18 cellular contexts compared by ENCODE assay signal in the genomic region with DNA sequence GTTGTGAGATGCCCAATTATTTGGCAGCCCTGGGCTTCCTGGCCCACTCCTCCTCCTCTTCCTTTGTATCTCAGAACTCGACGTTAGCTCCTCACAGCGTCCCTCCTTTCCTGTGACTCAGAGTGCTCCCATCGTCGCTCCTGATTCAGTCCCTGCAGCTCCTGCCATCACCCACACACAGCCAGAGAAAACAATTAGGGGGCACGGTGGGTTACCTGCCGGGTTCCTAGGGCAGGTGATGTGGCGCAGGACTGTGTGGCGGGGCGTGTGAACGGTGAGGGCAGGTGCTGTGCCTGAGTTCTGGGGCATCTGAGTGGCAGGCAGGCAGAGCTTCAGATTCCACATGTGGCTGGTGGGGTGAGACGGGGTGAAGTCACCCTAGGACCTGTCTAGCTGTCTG. TPM values are rescaled to one million over a fixed set of nuclear protein-coding genes. Genes with fewer than 3 reads are reported as not detected.
DNase-seq lines count a peak whose midpoint lies in the region; ATAC-seq, FAIRE-seq and TF ChIP-seq lines count a peak whose summit lies in the region.
"Had no signal": no experiment of that assay in that cellular context is flagged by ENCODE, and none has a peak within 500 bp of the region (broad histone marks: within the 10 kb centered on the region; RNA-seq: fewer than 3 reads in every experiment).

No MANE protein-coding gene starts in this region.

- TF ChIP-seq POLR2A in breast epithelium (IDR thresholded peaks at IDR 0.05) = no peak

- H3K27ac ChIP-seq in AG04450 (ENCODE audit: low read depth, low read length) (peak overlapping the region; percentile 47), astrocyte (ENCODE audit: low read depth, low read length) (peak overlapping the region; percentile 48), breast epithelium (no peak overlapping the region)

- H3K79me2 ChIP-seq in astrocyte (ENCODE audit: insufficient read depth, low read length) = peaks cover 87% of the 10 kb centered on the region

- H3K36me3 ChIP-seq in astrocyte (ENCODE audit: insufficient read depth, low read length) (no peaks in the 10 kb centered on the region), breast epithelium (no peaks in the 10 kb centered on the region)

- H3K4me3 Mint-ChIP-seq in HFFc6 (no peak overlapping the region), astrocyte (ENCODE audit: unreplicated experiment) (no peak overlapping the region)

- ATAC-seq in HG03025 (IDR thresholded peaks at IDR 0.05; ENCODE audit: low FRiP score, unreplicated experiment) (no peak), HG02763 (IDR thresholded peaks at IDR 0.05; ENCODE audit: unreplicated experiment) (no peak)

- H3K4me1 ChIP-seq in astrocyte (ENCODE audit: insufficient read depth, low read length) = peaks cover 42% of the 10 kb centered on the region
- no peaks in the 10 kb centered on the region for H3K4me1 ChIP-seq in breast epithelium

- peak overlapping the region; percentile 33 for H3K4me2 ChIP-seq in astrocyte (ENCODE audit: low read length)

- no peaks in the 10 kb centered on the region for H3K9me3 ChIP-seq in AG04450 (ENCODE audit: control insufficient read depth, insufficient read depth, low read length)
- no peaks in the 10 kb centered on the region for H3K9me3 ChIP-seq in astrocyte (ENCODE audit: insufficient read depth, low read depth, low read length)
- H3K9me3 ChIP-seq in breast epithelium = no peaks in the 10 kb centered on the region

- POLR2A ChIA-PET in AG04450 (lab: Yijun Ruan, JAX) = interaction anchor here (0.7 to 1.1 kb wide), 2 partner anchors 12 to 41 kb away, joined by 3 to 4 read pairs; no protein-coding TSS in a partner anchor

- H3K4me1 Mint-ChIP-seq in HFFc6 (ENCODE audit: low read depth) (peaks cover 29% of the 10 kb centered on the region), astrocyte (ENCODE audit: low read depth, unreplicated experiment) (peaks cover 32% of the 10 kb centered on the region)

- H3K9me3 Mint-ChIP-seq in HFFc6 = no peaks in the 10 kb centered on the region
- H3K9me3 Mint-ChIP-seq in astrocyte (ENCODE audit: unreplicated experiment) = no peaks in the 10 kb centered on the region

- H3K27me3 Mint-ChIP-seq in HFFc6 (ENCODE audit: insufficient read depth) (peaks cover 8% of the 10 kb centered on the region; the same call in 1 of the 2 replicates), astrocyte (ENCODE audit: low read depth, unreplicated experiment) (no peaks in the 10 kb centered on the region)

- CTCF ChIA-PET in AG04450 (lab: Charles Lee) = no interaction called here

- DNase-seq in AG04450 (ENCODE audit: low read depth, low spot score) (no peak), HFFc6 (peak; percentile 45), astrocyte (ENCODE audit: low read depth) (peak; percentile 59), fibroblast of the aortic adventitia (ENCODE audit: low read depth) (peak; percentile 43), NCI-H187 treated with DMSO at 0.1 percent for 48 hours (lab: John Stamatoyannopoulos, UW) (no peak), breast epithelium (ENCODE audit: low spot score in 2 of 2) (no peak)
- DNase-seq: COR-L47, Karpas-422, MM.1S, NCI-H1105, NCI-H1694, NCI-H226, NCI-H524 treated with DMSO at 0.1 percent for 48 hours, SHP77 treated with DMSO at 0.1 percent for 48 hours had no signal

- H3K4me3 ChIP-seq in AG04450 (ENCODE audit: low read depth, low read length) = no peak overlapping the region
- no peak overlapping the region for H3K4me3 ChIP-seq in astrocyte (ENCODE audit: insufficient read depth, low read depth, low read length)
- no peak overlapping the region for H3K4me3 ChIP-seq in fibroblast of the aortic adventitia (ENCODE audit: low read depth, low read length)
- H3K4me3 ChIP-seq in breast epithelium = no peak overlapping the region

- no peak overlapping the region for H2AFZ ChIP-seq in astrocyte (ENCODE audit: low read depth, low read length)

- no peak overlapping the region for H3K27ac Mint-ChIP-seq in HFFc6
- H3K27ac Mint-ChIP-seq in astrocyte (ENCODE audit: unreplicated experiment) = no peak overlapping the region

- H3K9ac ChIP-seq in astrocyte (ENCODE audit: low read length) = peak overlapping the region; percentile 34

- FAIRE-seq in astrocyte (lab: Jason Lieb, UNC) = no peak
- FAIRE-seq: A204.1, RCC 7860 had no signal

- H4K20me1 ChIP-seq in astrocyte (ENCODE audit: insufficient read depth, low read length) = peaks cover 68% of the 10 kb centered on the region

- TF ChIP-seq CTCF in AG04450 (IDR thresholded peaks at IDR 0.05; ENCODE audit: low read depth, low read length) (no peak), HFFc6 (IDR thresholded peaks at IDR 0.05) (no peak), astrocyte (IDR thresholded peaks at IDR 0.05; ENCODE audit: insufficient read depth, low read depth, low read length) (no peak), fibroblast of the aortic adventitia (IDR thresholded peaks at IDR 0.05; ENCODE audit: insufficient read depth, low read length) (no peak), breast epithelium (IDR thresholded peaks at IDR 0.05) (no peak)

- H3K36me3 Mint-ChIP-seq in HFFc6 (ENCODE audit: low read depth) = no peaks in the 10 kb centered on the region
- H3K36me3 Mint-ChIP-seq in astrocyte (ENCODE audit: low read depth, unreplicated experiment) = peaks cover 2% of the 10 kb centered on the region

- H3K27me3 ChIP-seq in AG04450 (ENCODE audit: control insufficient read depth, insufficient read depth, low read length) = no peaks in the 10 kb centered on the region
- no peaks in the 10 kb centered on the region for H3K27me3 ChIP-seq in astrocyte (ENCODE audit: insufficient read depth, low read length)
- H3K27me3 ChIP-seq in breast epithelium = no peaks in the 10 kb centered on the region

- intact Hi-C loops in breast epithelium (cut with DNase I; ENCODE audit: low total_unique reads) = no loop called here

RNA-seq across cellular contexts. Expression of a gene that starts 42.6 kb away (rescaled TPM):
- polyA plus RNA-seq in AG04450 (2011; rRNA removed) = 5.2 and 8.4 TPM in 2 replicates
- 7.8 and 11.5 TPM in 2 replicates for polyA minus RNA-seq in AG04450 (2011; rRNA and poly(A)+ RNA removed)
- 10 to 100 TPM; 40.2 to 46.1 (median 41.9) TPM for total RNA-seq in HFFc6 (2021; fragmentation: NEBNext Ultra II Directional; extraction: Animal tissue kit (Norgen Biotek cat#: 25700))
- total RNA-seq in astrocyte (42.9 and 44.5 TPM in 2 replicates), fibroblast of the aortic adventitia (ENCODE audit: low replicate concordance) (1.9 and 5.3 TPM in 2 replicates), breast epithelium (1 to 10 TPM in 2 of 3 donors, under 1 TPM in 1; 0.96 to 3.6 (median 1.0) TPM)

Comparison
In these comparisons a context has a peak if more than half of its experiments do, and no peak if none do; other contexts are left out.
1. DNase-seq: peak in HFFc6 (single experiment), astrocyte (single experiment) and fibroblast of the aortic adventitia (single experiment); none in AG04450 (single experiment), NCI-H187 treated with DMSO at 0.1 percent for 48 hours (single experiment) and breast epithelium (0 of 2).
2. H3K27ac ChIP-seq: peak in AG04450 (single experiment) and astrocyte (single experiment); none in breast epithelium (0 of 2).